In genomic region chr4:36303430-36304137, GRCh38 we compare ENCODE assay signal across 10 cellular contexts. TPM values are rescaled to one million over a fixed set of nuclear protein-coding genes. Genes with fewer than 3 reads are reported as not detected.
DNase-seq lines count a peak whose midpoint lies in the region; ATAC-seq and TF ChIP-seq lines count a peak whose summit lies in the region.
"Had no signal": no experiment of that assay in that cellular context is flagged by ENCODE, and none has a peak within 500 bp of the region (broad histone marks: within the 10 kb centered on the region; RNA-seq: fewer than 3 reads in every experiment).

No MANE protein-coding gene starts in this region.

- no peaks in the 10 kb centered on the region for H3K9me3 Mint-ChIP-seq in memory B cell
- H3K9me3 Mint-ChIP-seq in mesothelial cell of epicardium: peaks cover 4% of the 10 kb centered on the region

- no peaks in the 10 kb centered on the region for H3K27me3 Mint-ChIP-seq in memory B cell
- H3K27me3 Mint-ChIP-seq in mesothelial cell of epicardium (ENCODE audit: low read depth): peaks cover 13% of the 10 kb centered on the region

- H3K27ac Mint-ChIP-seq in memory B cell (peak overlapping the region; percentile 57), mesothelial cell of epicardium (no peak overlapping the region)

- H3K36me3 Mint-ChIP-seq in memory B cell: no peaks in the 10 kb centered on the region
- H3K36me3 Mint-ChIP-seq in mesothelial cell of epicardium: no peaks in the 10 kb centered on the region

- no peaks in the 10 kb centered on the region for H3K36me3 ChIP-seq in MG63

- no peaks in the 10 kb centered on the region for H3K9me3 ChIP-seq in MG63

- H3K4me3 ChIP-seq in MG63: no peak overlapping the region

- no peak for TF ChIP-seq CTCF in mesothelial cell of epicardium (IDR thresholded peaks at IDR 0.05; ENCODE audit: unreplicated experiment)

- ATAC-seq in GM19023 (IDR thresholded peaks at IDR 0.05; ENCODE audit: unreplicated experiment): peak; percentile 79
- peak; percentile 80 for ATAC-seq in HG02610 (IDR thresholded peaks at IDR 0.05; ENCODE audit: unreplicated experiment)
- peak; percentile 96 for ATAC-seq in HG03571 (IDR thresholded peaks at IDR 0.05; ENCODE audit: unreplicated experiment)
- ATAC-seq in memory B cell (ENCODE audit: low read depth): peak; percentile 82

- H3K4me1 Mint-ChIP-seq in memory B cell (peaks cover 24% of the 10 kb centered on the region), mesothelial cell of epicardium (no peaks in the 10 kb centered on the region)

- DNase-seq in memory B cell (ENCODE audit: low spot score in 2 of 2) (no peak), MG63 (no peak), RKO (ENCODE audit: low spot score) (no peak), NCI-H1694 treated with DMSO at 0.1 percent for 48 hours (lab: John Stamatoyannopoulos, UW) (no peak), mesothelial cell of epicardium (ENCODE audit: low spot score in 2 of 2, unreplicated experiment in 2 of 2) (no peak)
- DNase-seq: cerebellar nuclear complex; NK-92 treated with Interleukin-12 subunit alpha and Interleukin-12 subunit beta, amount 100 ng/mL, for 24 hours had no signal

- H3K27me3 ChIP-seq in MG63: no peaks in the 10 kb centered on the region

- H3K4me3 Mint-ChIP-seq in memory B cell (no peak overlapping the region), mesothelial cell of epicardium (no peak overlapping the region)

RNA-seq across cellular contexts. Expression of gene DTHD1, which starts 22.2 kb away (rescaled TPM):
- total RNA-seq in MG63 (2014; rRNA removed; shearing (Covaris generic); ENCODE audit: low replicate concordance): not detected in 2 replicates
- not detected in 3 replicates for total RNA-seq in mesothelial cell of epicardium

RNA-seq across cellular contexts. Expression of gene ARAP2, which starts 59.3 kb away (rescaled TPM):
- total RNA-seq in MG63 (2014; rRNA removed; shearing (Covaris generic); ENCODE audit: low replicate concordance): 1.3 and 1.9 TPM in 2 replicates
- total RNA-seq in mesothelial cell of epicardium: 15.4 to 16.6 TPM (median 16.0 TPM) in 3 replicates
